In the genomic region with DNA sequence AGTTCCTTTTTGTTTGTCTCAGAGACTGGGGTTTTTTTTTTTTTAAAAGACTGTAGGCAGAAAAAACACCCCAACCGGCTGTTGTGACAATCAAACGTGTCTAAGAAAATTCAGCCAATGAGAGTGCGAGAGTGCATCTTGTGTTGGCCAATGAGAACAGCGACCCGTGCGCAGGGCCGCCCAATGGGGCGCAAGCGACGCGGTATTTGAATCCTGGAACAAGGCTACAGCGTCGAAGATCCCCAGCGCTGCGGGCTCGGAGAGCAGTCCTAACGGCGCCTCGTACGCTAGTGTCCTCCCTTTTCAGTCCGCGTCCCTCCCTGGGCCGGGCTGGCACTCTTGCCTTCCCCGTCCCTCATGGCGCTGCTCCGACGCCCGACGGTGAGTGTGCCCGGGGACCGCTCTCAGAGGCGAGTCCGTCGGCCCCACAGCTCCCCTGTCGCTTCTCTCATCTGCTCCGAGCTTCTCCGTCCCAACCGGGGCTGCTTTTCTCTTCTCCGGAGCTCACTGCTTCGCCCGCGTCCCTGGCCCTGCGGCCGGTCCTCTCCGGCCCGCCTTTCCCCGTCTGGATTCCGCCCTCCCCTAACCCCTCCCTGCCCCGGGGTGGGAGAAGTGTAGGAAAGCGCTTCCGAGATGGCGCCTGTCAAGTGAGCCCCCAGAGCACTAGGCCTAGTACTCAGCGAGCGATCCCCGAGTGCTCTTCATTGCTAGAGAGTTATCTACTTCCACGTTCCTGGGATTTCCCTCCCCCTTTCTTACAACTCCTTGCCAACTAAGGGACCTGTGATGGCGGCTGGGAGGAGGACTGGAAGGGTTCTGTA, we compare ENCODE assay signal across 8 cellular contexts. TPM values are rescaled to one million over a fixed set of nuclear protein-coding genes. Genes with fewer than 3 reads are reported as not detected.
DNase-seq lines count a peak whose midpoint lies in the region; ATAC-seq, FAIRE-seq and TF ChIP-seq lines count a peak whose summit lies in the region.

A gene (plus strand): TSS at position 235 of the 821 bp plus-strand sequence. CDS start 123 bp downstream, at position 358.

- peak within 1 kb of the TSS; percentile 89 for H3K4me2 ChIP-seq in SU-DHL-6 (ENCODE audit: low read depth, low read length, poor library complexity, severe bottlenecking)

- TF ChIP-seq EP300 in tibial nerve (IDR thresholded peaks at IDR 0.05): peak in 1 of 2 donors; percentile 53

- peaks cover 10% of the 10 kb centered on the region; the same call in 1 of the 2 replicates for H3F3A ChIP-seq in SU-DHL-6 (ENCODE audit: insufficient read depth)

- H2AFZ ChIP-seq in SU-DHL-6 (ENCODE audit: low read depth, low read length, severe bottlenecking): peak within 1 kb of the TSS; percentile 90

- H3K4me3 ChIP-seq in GM12875 (ENCODE audit: low read depth, low read length) (peak within 1 kb of the TSS; percentile 99), SU-DHL-6 (ENCODE audit: insufficient read depth, low read length, poor library complexity, severe bottlenecking) (peak within 1 kb of the TSS; percentile 79), pancreas (peak within 1 kb of the TSS; percentile 30 to 74 (median 42)), tibial nerve (peak within 1 kb of the TSS; percentile 52 to 72 (median 60))

- intact Hi-C loops in Right ventricle myocardium inferior (cut with DNase I): no loop called here
- intact Hi-C loops in pancreas (cut with DNase I): no loop called here

- H3K27ac ChIP-seq in SU-DHL-6 (ENCODE audit: low read depth, low read length): peak within 1 kb of the TSS; percentile 77
- H3K27ac ChIP-seq in pancreas: peak within 1 kb of the TSS in 1 of 4 donors; percentile 24
- peak within 1 kb of the TSS in 3 of 4 donors; percentile 10 to 45 (median 26) for H3K27ac ChIP-seq in tibial nerve

- FAIRE-seq in pancreas (lab: Jason Lieb, UNC): peak; percentile 67

- no peaks in the 10 kb centered on the region for H3K9me3 Mint-ChIP-seq in activated naive CD8-positive, alpha-beta T cell treated with anti-CD3 and anti-CD28 coated beads for 36 hours

- ATAC-seq in HG02763 (IDR thresholded peaks at IDR 0.05; ENCODE audit: unreplicated experiment): peak; percentile 96
- ATAC-seq in Right ventricle myocardium inferior: peak; percentile 99
- peak; percentile 100 for ATAC-seq in pancreas

- DNase-seq in NCI-H1417 (lab: John Stamatoyannopoulos, UW): peak; percentile 84 to 98 (median 93)
- peak; percentile 83 for DNase-seq in activated naive CD8-positive, alpha-beta T cell treated with anti-CD3 and anti-CD28 coated beads for 36 hours
- peak; percentile 94 for DNase-seq in Right ventricle myocardium inferior (ENCODE audit: missing footprints)
- peak; percentile 74 to 90 (median 82) for DNase-seq in pancreas
- DNase-seq in tibial nerve (ENCODE audit: low spot score in 2 of 2): peak; percentile 61 to 76

- H3K9ac ChIP-seq in SU-DHL-6 (ENCODE audit: low read length): peak within 1 kb of the TSS; percentile 87

- H3K4me1 ChIP-seq in pancreas (no peaks in the 10 kb centered on the region), tibial nerve (peaks cover 0 to 13% (median 2%) of the 10 kb centered on the region in 4 donors)

- H3K9me3 ChIP-seq in SU-DHL-6 (ENCODE audit: insufficient read depth, low read length) (no peaks in the 10 kb centered on the region), pancreas (no peaks in the 10 kb centered on the region), tibial nerve (no peaks in the 10 kb centered on the region)

- H3K27me3 Mint-ChIP-seq in activated naive CD8-positive, alpha-beta T cell treated with anti-CD3 and anti-CD28 coated beads for 36 hours: no peaks in the 10 kb centered on the region

- H3K9me2 ChIP-seq in SU-DHL-6 (replicated peaks; ENCODE audit: insufficient read depth, low read length): no peaks in the 10 kb centered on the region

- no peak for TF ChIP-seq CTCF in GM12875 (IDR thresholded peaks at IDR 0.05; ENCODE audit: borderline replicate concordance, insufficient read depth, low read depth, low read length)
- TF ChIP-seq CTCF in SU-DHL-6 (IDR thresholded peaks at IDR 0.05; ENCODE audit: insufficient read depth, low read length, poor library complexity, severe bottlenecking): no peak
- no peak for TF ChIP-seq CTCF in pancreas (IDR thresholded peaks at IDR 0.05)
- TF ChIP-seq CTCF in tibial nerve (IDR thresholded peaks at IDR 0.05): peak in 1 of 5 experiments; percentile 8

- H3K4me1 Mint-ChIP-seq in activated naive CD8-positive, alpha-beta T cell treated with anti-CD3 and anti-CD28 coated beads for 36 hours: peaks cover 14% of the 10 kb centered on the region

- H3K36me3 ChIP-seq in SU-DHL-6 (ENCODE audit: low read length) (peaks cover 24% of the 10 kb centered on the region), pancreas (no peaks in the 10 kb centered on the region), tibial nerve (peaks cover 0 to 4% (median 0%) of the 10 kb centered on the region in 3 donors)

- H3K79me2 ChIP-seq in SU-DHL-6 (ENCODE audit: insufficient read depth, low read length): peaks cover 34% of the 10 kb centered on the region

- H3K27ac Mint-ChIP-seq in activated naive CD8-positive, alpha-beta T cell treated with anti-CD3 and anti-CD28 coated beads for 36 hours: peak within 1 kb of the TSS; percentile 89

- 1% methylated on average over 54 to 57 of the region's 57 CpGs for WGBS in pancreas, 2 donors
- 1 to 2% methylated on average over 48 to 57 of the region's 57 CpGs for WGBS in tibial nerve, 2 donors

- H3K27me3 ChIP-seq in SU-DHL-6 (ENCODE audit: low read length): no peaks in the 10 kb centered on the region
- no peaks in the 10 kb centered on the region for H3K27me3 ChIP-seq in pancreas
- no peaks in the 10 kb centered on the region for H3K27me3 ChIP-seq in tibial nerve

- peak within 1 kb of the TSS; percentile 91 for H3K4me3 Mint-ChIP-seq in activated naive CD8-positive, alpha-beta T cell treated with anti-CD3 and anti-CD28 coated beads for 36 hours

- TF ChIP-seq POLR2A in tibial nerve (IDR thresholded peaks at IDR 0.05): no peak

- peaks cover 21% of the 10 kb centered on the region for H3K36me3 Mint-ChIP-seq in activated naive CD8-positive, alpha-beta T cell treated with anti-CD3 and anti-CD28 coated beads for 36 hours

- H4K20me1 ChIP-seq in SU-DHL-6 (ENCODE audit: low read depth, low read length): no peaks in the 10 kb centered on the region

RNA-seq across cellular contexts. Expression of the gene that starts here (rescaled TPM):
- 10 to 100 TPM; 56.3 to 58.7 TPM for total RNA-seq in activated naive CD8-positive, alpha-beta T cell treated with anti-CD3 and anti-CD28 coated beads for 36 hours
- total RNA-seq in Right ventricle myocardium inferior: 0.54 TPM
- total RNA-seq in pancreas: 1 to 10 TPM in 1 of 6 donors, under 1 TPM in 5; 0.12 to 1.1 (median 0.35) TPM
- polyA plus RNA-seq in pancreas: under 1 TPM; 0.19 to 0.23 TPM
- total RNA-seq in tibial nerve: 1 to 10 TPM in 2 of 4 donors, under 1 TPM in 1, not detected in 1; 0.44 to 1.2 (median 1.2) TPM

Comparison
In these comparisons a context has a peak if more than half of its experiments do, and no peak if none do; other contexts are left out.
1. RNA of the gene that starts here (total RNA-seq): 56.3 to 58.7 TPM in activated naive CD8-positive, alpha-beta T cell treated with anti-CD3 and anti-CD28 coated beads for 36 hours; 0.44 to 1.2 TPM in tibial nerve, 0.54 TPM in Right ventricle myocardium inferior (single experiment) and 0.12 to 1.1 TPM in pancreas; every median in the first group is over 10 times any median in the second.
2. Peak in DNase-seq and ATAC-seq in Right ventricle myocardium inferior; RNA of the gene not detected or under 1 TPM.
3. H3K4me3 ChIP-seq: peak in every context shown above with its lines; median percentile 99 in GM12875; 79 in SU-DHL-6; 60 in tibial nerve; 42 in pancreas.
4. Peak in every context shown above with its lines, with median percentiles within 50 percentile points of each other: ATAC-seq and DNase-seq.